In genomic region chr12:10075451-10075850, GRCh38 we compare ENCODE assay signal across 25 cellular contexts. TPM values are rescaled to one million over a fixed set of nuclear protein-coding genes. Genes with fewer than 3 reads are reported as not detected.
"Had no signal": no experiment of that assay in that cellular context is flagged by ENCODE, and none has a peak within 500 bp of the region (broad histone marks: within the 10 kb centered on the region; RNA-seq: fewer than 3 reads in every experiment).

No MANE protein-coding gene starts in this region.

- H3K27me3 Mint-ChIP-seq: type B pancreatic cell had no signal

- H3K36me3 ChIP-seq: neutrophil, right lobe of liver, suprapubic skin, thyroid gland, uterus had no signal

- H3K27me3 ChIP-seq: heart left ventricle, neutrophil, right lobe of liver, suprapubic skin, thyroid gland, uterus had no signal

- H3K4me1 Mint-ChIP-seq: endodermal cell; stimulated activated effector memory CD8-positive, alpha-beta T cell treated with anti-CD3 and anti-CD28 coated beads, Interleukin-12 subunit alpha, Interleukin-12 subunit beta, amount 100 ng/mL, for 72 hours had no signal

- H3K9me3 Mint-ChIP-seq: endodermal cell; stimulated activated effector memory CD8-positive, alpha-beta T cell treated with anti-CD3 and anti-CD28 coated beads, Interleukin-12 subunit alpha, Interleukin-12 subunit beta, amount 100 ng/mL, for 72 hours; type B pancreatic cell had no signal

- H3K36me3 Mint-ChIP-seq: naive thymus-derived CD4-positive, alpha-beta T cell; stimulated activated effector memory CD8-positive, alpha-beta T cell treated with anti-CD3 and anti-CD28 coated beads, Interleukin-12 subunit alpha, Interleukin-12 subunit beta, amount 100 ng/mL, for 72 hours had no signal

- H3K4me1 ChIP-seq: psoas muscle, right lobe of liver, suprapubic skin, thyroid gland, uterus had no signal

- H3K4me3 Mint-ChIP-seq: endodermal cell; naive thymus-derived CD4-positive, alpha-beta T cell; nephron progenitor cell; stimulated activated effector memory CD8-positive, alpha-beta T cell treated with anti-CD3 and anti-CD28 coated beads, Interleukin-12 subunit alpha, Interleukin-12 subunit beta, amount 100 ng/mL, for 72 hours; type B pancreatic cell had no signal

- DNase-seq: effector CD4-positive, alpha-beta T cell; endodermal cell; heart left ventricle; hypothalamus; kidney glomerular epithelial cell; mammary epithelial cell; naive thymus-derived CD4-positive, alpha-beta T cell; nephron progenitor cell; psoas muscle; retina; right lobe of liver; stimulated activated CD4-positive, alpha-beta T cell treated with anti-CD3 and anti-CD28 coated beads, Interleukin-4, amount 100 ng/mL, for 1 hour; stimulated activated CD8-positive, alpha-beta memory T cell treated with anti-CD3 and anti-CD28 coated beads, Interleukin-4, amount 100 ng/mL, for 48 hours; stimulated activated naive CD8-positive, alpha-beta T cell treated with anti-CD3 and anti-CD28 coated beads, Interleukin-15, Interleukin-2, amounts not matched to agents 100 U/mL and 50 U/mL, for 24 hours; thyroid gland; uterus had no signal

- ATAC-seq: heart left ventricle; naive thymus-derived CD4-positive, alpha-beta T cell; psoas muscle; right lobe of liver; stimulated activated effector memory CD8-positive, alpha-beta T cell treated with anti-CD3 and anti-CD28 coated beads, Interleukin-12 subunit alpha, Interleukin-12 subunit beta, amount 100 ng/mL, for 72 hours; stimulated activated naive CD8-positive, alpha-beta T cell treated with anti-CD3 and anti-CD28 coated beads, Interleukin-15, Interleukin-2, amounts not matched to agents 100 U/mL and 50 U/mL, for 24 hours had no signal

- H3K4me3 ChIP-seq: heart left ventricle, psoas muscle, right lobe of liver, suprapubic skin, thyroid gland, uterus had no signal

- H3K27ac ChIP-seq: heart left ventricle, neutrophil, psoas muscle, right lobe of liver, suprapubic skin, thyroid gland had no signal

- H3K27ac Mint-ChIP-seq: endodermal cell; naive thymus-derived CD4-positive, alpha-beta T cell; nephron progenitor cell; stimulated activated effector memory CD8-positive, alpha-beta T cell treated with anti-CD3 and anti-CD28 coated beads, Interleukin-12 subunit alpha, Interleukin-12 subunit beta, amount 100 ng/mL, for 72 hours; type B pancreatic cell had no signal

RNA-seq across cellular contexts. Expression of gene CLEC1A, which starts 23.3 kb away (rescaled TPM):
- total RNA-seq: endodermal cell, mammary epithelial cell, osteoblast had no signal
- polyA plus RNA-seq: mammary epithelial cell; naive thymus-derived CD4-positive, alpha-beta T cell had no signal

RNA-seq across cellular contexts. Expression of gene CLEC9A, which starts 45.0 kb away (rescaled TPM):
- total RNA-seq: dermis microvascular lymphatic vessel endothelial cell, endodermal cell, frontal cortex, glomerular endothelial cell, mammary epithelial cell, mesenteric fat pad, osteoblast, psoas muscle, right lobe of liver, suprapubic skin, thyroid gland had no signal
- polyA plus RNA-seq: mammary epithelial cell; naive thymus-derived CD4-positive, alpha-beta T cell had no signal

RNA-seq across cellular contexts. Expression of gene CLEC7A, which starts 54.5 kb away (rescaled TPM):
- total RNA-seq: endodermal cell, mammary epithelial cell had no signal
- polyA plus RNA-seq: naive thymus-derived CD4-positive, alpha-beta T cell had no signal
